10 cellular contexts compared by ENCODE assay signal in genomic region chr3:48299746-48300361, GRCh38. TPM values are rescaled to one million over a fixed set of nuclear protein-coding genes. Genes with fewer than 3 reads are reported as not detected.
DNase-seq lines count a peak whose midpoint lies in the region; ATAC-seq and TF ChIP-seq lines count a peak whose summit lies in the region.
"Had no signal": no experiment of that assay in that cellular context is flagged by ENCODE, and none has a peak within 500 bp of the region (broad histone marks: within the 10 kb centered on the region; RNA-seq: fewer than 3 reads in every experiment).

No MANE protein-coding gene starts in this region.

- peak overlapping the region; percentile 88 to 97 for H3K4me3 Mint-ChIP-seq in activated T-cell treated with anti-CD3 and anti-CD28 coated beads, Interleukin-2, amount 50 U/mL, for 72 hours

- H3K36me3 Mint-ChIP-seq in activated T-cell treated with anti-CD3 and anti-CD28 coated beads, Interleukin-2, amount 50 U/mL, for 72 hours (ENCODE audit: insufficient read depth in 2 of 2) = peaks cover 3 to 16% of the 10 kb centered on the region in 2 donors

- H3K27ac Mint-ChIP-seq in activated T-cell treated with anti-CD3 and anti-CD28 coated beads, Interleukin-2, amount 50 U/mL, for 72 hours = peak overlapping the region; percentile 95

- peaks cover 26% of the 10 kb centered on the region for H3K79me2 ChIP-seq in hepatocyte

- H3K27me3 Mint-ChIP-seq in activated T-cell treated with anti-CD3 and anti-CD28 coated beads, Interleukin-2, amount 50 U/mL, for 72 hours (ENCODE audit: low read depth) = no peaks in the 10 kb centered on the region

- no peaks in the 10 kb centered on the region for H3K9me3 Mint-ChIP-seq in activated T-cell treated with anti-CD3 and anti-CD28 coated beads, Interleukin-2, amount 50 U/mL, for 72 hours

- H3K9ac ChIP-seq in subcutaneous abdominal adipose tissue (ENCODE audit: low read length in 5 of 5) = peak overlapping the region in 2 of 5 donors; percentile 91 to 93

- WGBS in hepatocyte (ENCODE audit: low lambda C conversion rate, missing lambda C conversion rate) = 97% methylated on average over 5 of the region's 5 CpGs

- no peaks in the 10 kb centered on the region for H4K20me1 ChIP-seq in hepatocyte (ENCODE audit: insufficient read depth, poor library complexity, severe bottlenecking)

- peaks cover 34% of the 10 kb centered on the region for H3K4me1 Mint-ChIP-seq in activated T-cell treated with anti-CD3 and anti-CD28 coated beads, Interleukin-2, amount 50 U/mL, for 72 hours (ENCODE audit: low read depth)

- H3K4me3 ChIP-seq in hepatocyte (peak overlapping the region; percentile 77), subcutaneous abdominal adipose tissue (ENCODE audit: low read depth in 1 of 5, low read length in 5 of 5) (peak overlapping the region in 4 of 5 donors; percentile 61 to 90 (median 81))

- DNase-seq in activated T-cell treated with anti-CD3 and anti-CD28 coated beads, Interleukin-2, amount 50 U/mL, for 72 hours = no peak
- no peak for DNase-seq in activated T-cell treated with anti-CD3 and anti-CD28 coated beads, Interleukin-2, amount 50 U/mL, for 48 hours
- DNase-seq in hepatocyte (ENCODE audit: low spot score) = no peak
- no peak for DNase-seq in ACHN
- DNase-seq in substantia nigra (lab: John Stamatoyannopoulos, UW) = no peak
- DNase-seq: COR-L47, NCI-H1436 had no signal

- H3K4me1 ChIP-seq in hepatocyte (ENCODE audit: insufficient read depth) (peaks cover 9% of the 10 kb centered on the region), subcutaneous abdominal adipose tissue (ENCODE audit: control insufficient read depth in 5 of 5, insufficient read depth in 5 of 5, low read length in 5 of 5) (peaks cover 3 to 24% (median 14%) of the 10 kb centered on the region in 5 donors)

- peak overlapping the region; percentile 98 for H3K27ac ChIP-seq in VCaP
- H3K27ac ChIP-seq in hepatocyte = no peak overlapping the region
- no peak overlapping the region for H3K27ac ChIP-seq in subcutaneous abdominal adipose tissue (ENCODE audit: low read depth, low read length)
- no peak overlapping the region for H3K27ac ChIP-seq in substantia nigra (ENCODE audit: low read depth, low read length, poor library complexity, severe bottlenecking)

- no peak overlapping the region for H2AFZ ChIP-seq in hepatocyte

- in situ Hi-C loops in ACHN (cut with HindIII; ENCODE audit: low pct_ligation_motif_present, low pct_unique_long_range_greater_than_20kb, low sequenced_read_pairs) = no loop called here

- no peaks in the 10 kb centered on the region for H3K36me3 ChIP-seq in hepatocyte (replicated peaks; ENCODE audit: insufficient read depth, low read depth)
- H3K36me3 ChIP-seq in subcutaneous abdominal adipose tissue (ENCODE audit: control insufficient read depth in 5 of 5, insufficient read depth in 5 of 5, low read length in 5 of 5) = peaks cover 8 to 34% (median 28%) of the 10 kb centered on the region in 5 donors

- no peaks in the 10 kb centered on the region for H3K9me2 ChIP-seq in hepatocyte (replicated peaks; ENCODE audit: insufficient read depth)

- TF ChIP-seq CTCF in VCaP (conservative IDR thresholded peaks at IDR 0.05) = no peak
- no peak for TF ChIP-seq CTCF in hepatocyte (IDR thresholded peaks at IDR 0.05; ENCODE audit: poor library complexity)

- H3K9me3 ChIP-seq in hepatocyte (ENCODE audit: low read depth) (no peaks in the 10 kb centered on the region), subcutaneous abdominal adipose tissue (ENCODE audit: control insufficient read depth in 5 of 5, low read length in 5 of 5) (no peaks in the 10 kb centered on the region)

- H3K4me2 ChIP-seq in hepatocyte = peak overlapping the region; percentile 87

- no peaks in the 10 kb centered on the region for H3K27me3 ChIP-seq in hepatocyte
- H3K27me3 ChIP-seq in subcutaneous abdominal adipose tissue (ENCODE audit: control insufficient read depth in 5 of 5, insufficient read depth in 4 of 5, low read length in 5 of 5) = no peaks in the 10 kb centered on the region

- no peak for ATAC-seq in activated T-cell treated with anti-CD3 and anti-CD28 coated beads, Interleukin-2, amount 50 U/mL, for 72 hours (replicated peaks in 1 of 2)
- ATAC-seq in GM18909 (IDR thresholded peaks at IDR 0.05; ENCODE audit: poor library complexity, unreplicated experiment) = no peak

RNA-seq across cellular contexts. Expression of gene NME6, which starts 1.3 kb away (rescaled TPM):
- total RNA-seq in activated T-cell treated with anti-CD3 and anti-CD28 coated beads, Interleukin-2, amount 50 U/mL, for 72 hours = 10 to 100 TPM; 38.3 to 41.9 TPM
- total RNA-seq in hepatocyte = 31.5 and 47.3 TPM in 2 replicates
- polyA plus RNA-seq in hepatocyte = 38.7 and 42.0 TPM in 2 replicates

RNA-seq across cellular contexts. Expression of gene SPINK8, which starts 33.6 kb away (rescaled TPM):
- not detected for total RNA-seq in activated T-cell treated with anti-CD3 and anti-CD28 coated beads, Interleukin-2, amount 50 U/mL, for 72 hours
- total RNA-seq in hepatocyte = not detected in 2 replicates
- not detected in 2 replicates for polyA plus RNA-seq in hepatocyte

RNA-seq across cellular contexts. Expression of gene ZNF589, which starts 59.0 kb away (rescaled TPM):
- total RNA-seq in activated T-cell treated with anti-CD3 and anti-CD28 coated beads, Interleukin-2, amount 50 U/mL, for 72 hours = 10 to 100 TPM; 26.0 to 39.7 TPM
- 3.5 and 6.3 TPM in 2 replicates for total RNA-seq in hepatocyte
- 3.9 and 4.2 TPM in 2 replicates for polyA plus RNA-seq in hepatocyte
